8 cellular contexts compared by ENCODE assay signal in the genomic region with DNA sequence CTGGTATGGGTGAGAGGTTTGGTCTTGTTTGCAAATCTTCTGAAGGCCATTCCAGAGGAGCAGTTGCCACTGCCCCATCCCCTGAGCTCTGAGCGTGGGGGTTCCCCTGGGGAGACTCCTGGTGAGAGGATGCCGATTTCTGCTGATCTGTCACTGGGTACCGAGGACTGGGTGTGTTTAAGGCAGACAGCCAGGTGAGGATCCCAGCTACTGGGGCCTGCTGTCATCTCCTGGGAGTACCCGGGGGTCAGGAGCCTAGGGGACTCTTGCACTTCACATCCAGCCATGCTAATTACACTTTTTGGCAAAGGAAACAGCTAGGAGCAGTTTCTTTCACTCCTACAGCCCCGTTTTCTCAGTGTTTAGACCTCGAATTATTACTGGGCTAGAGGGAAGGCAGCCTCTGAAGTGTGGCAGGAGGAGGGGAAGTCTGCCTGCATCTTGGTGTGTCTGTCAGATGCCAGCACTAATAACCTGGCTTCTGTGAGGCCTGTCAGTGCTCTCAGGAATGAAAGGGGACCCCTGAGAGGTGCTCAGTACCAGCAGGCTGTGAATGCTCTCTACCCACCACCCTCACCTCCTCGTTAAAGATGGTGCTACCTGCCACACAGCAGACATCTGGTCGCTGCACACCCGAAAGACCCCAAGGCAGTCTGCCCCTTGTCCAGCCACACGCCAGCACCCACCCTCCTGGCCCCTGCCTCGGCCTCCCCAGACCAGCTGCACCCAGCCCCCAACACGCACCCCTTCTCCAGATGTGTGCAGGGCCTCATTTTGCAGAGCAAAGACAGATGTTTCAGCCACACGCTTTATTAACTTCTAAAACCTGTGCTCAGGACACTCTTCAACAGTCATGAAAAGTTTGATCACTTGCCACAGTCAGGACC. TPM values are rescaled to one million over a fixed set of nuclear protein-coding genes. Genes with fewer than 3 reads are reported as not detected.
"Had no signal": no experiment of that assay in that cellular context is flagged by ENCODE, and none has a peak within 500 bp of the region (broad histone marks: within the 10 kb centered on the region; RNA-seq: fewer than 3 reads in every experiment).

No MANE protein-coding gene starts in this region.

- H3K27ac Mint-ChIP-seq: GM23338 had no signal

- H2AFZ ChIP-seq: GM23338 had no signal

- H3K36me3 Mint-ChIP-seq: IgD-negative memory B cell had no signal

- ATAC-seq: GM23338 had no signal

- H3K9me3 Mint-ChIP-seq: GM23338, H9, IgD-negative memory B cell had no signal

- DNase-seq: H9, HCEC 1CT had no signal

- H3K4me3 ChIP-seq: GM23338 had no signal

- H3K4me1 Mint-ChIP-seq: GM23338, IgD-negative memory B cell had no signal

- H3K4me3 Mint-ChIP-seq: GM23338, H9, IgD-negative memory B cell had no signal

- FAIRE-seq: H1, H54, HTR-8/SVneo had no signal

- H3K4me2 ChIP-seq: GM23338 had no signal

RNA-seq across cellular contexts. Expression of gene SNX20, which starts 43.2 kb away (rescaled TPM):
- total RNA-seq: GM23338, H1, H9 had no signal
- polyA plus RNA-seq: GM23338, H1 had no signal

RNA-seq across cellular contexts. Expression of gene NOD2, which starts 55.4 kb away (rescaled TPM):
- total RNA-seq: HT-29 had no signal
